1 cellular context compared by ENCODE assay signal in the genomic region with DNA sequence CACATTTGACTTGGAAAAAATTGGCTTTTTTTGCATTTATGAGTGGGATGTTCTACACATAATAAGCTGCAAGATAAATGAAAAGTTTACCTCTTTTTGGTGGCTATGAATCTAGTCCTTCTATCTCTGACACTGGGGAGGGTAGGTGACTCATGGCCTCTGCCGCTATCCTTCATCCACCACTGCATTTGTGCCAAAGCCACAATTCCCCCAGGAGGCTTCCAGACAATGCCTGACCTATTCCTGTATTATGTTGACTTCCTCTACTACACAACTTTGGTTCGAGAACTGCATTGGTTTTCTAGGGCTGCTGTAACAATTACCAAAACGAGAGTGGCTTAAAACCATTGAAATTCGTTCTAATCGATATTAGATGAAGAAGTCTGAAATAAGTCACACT.
TF ChIP-seq lines count a peak whose summit lies in the region.

No MANE protein-coding gene starts in this region.

TF ChIP-seq in GM23338, 12 proteins besides CTCF, POLR2A, EP300 and RAD21 (continued from another document):
- TF ChIP-seq, protein P1, sequence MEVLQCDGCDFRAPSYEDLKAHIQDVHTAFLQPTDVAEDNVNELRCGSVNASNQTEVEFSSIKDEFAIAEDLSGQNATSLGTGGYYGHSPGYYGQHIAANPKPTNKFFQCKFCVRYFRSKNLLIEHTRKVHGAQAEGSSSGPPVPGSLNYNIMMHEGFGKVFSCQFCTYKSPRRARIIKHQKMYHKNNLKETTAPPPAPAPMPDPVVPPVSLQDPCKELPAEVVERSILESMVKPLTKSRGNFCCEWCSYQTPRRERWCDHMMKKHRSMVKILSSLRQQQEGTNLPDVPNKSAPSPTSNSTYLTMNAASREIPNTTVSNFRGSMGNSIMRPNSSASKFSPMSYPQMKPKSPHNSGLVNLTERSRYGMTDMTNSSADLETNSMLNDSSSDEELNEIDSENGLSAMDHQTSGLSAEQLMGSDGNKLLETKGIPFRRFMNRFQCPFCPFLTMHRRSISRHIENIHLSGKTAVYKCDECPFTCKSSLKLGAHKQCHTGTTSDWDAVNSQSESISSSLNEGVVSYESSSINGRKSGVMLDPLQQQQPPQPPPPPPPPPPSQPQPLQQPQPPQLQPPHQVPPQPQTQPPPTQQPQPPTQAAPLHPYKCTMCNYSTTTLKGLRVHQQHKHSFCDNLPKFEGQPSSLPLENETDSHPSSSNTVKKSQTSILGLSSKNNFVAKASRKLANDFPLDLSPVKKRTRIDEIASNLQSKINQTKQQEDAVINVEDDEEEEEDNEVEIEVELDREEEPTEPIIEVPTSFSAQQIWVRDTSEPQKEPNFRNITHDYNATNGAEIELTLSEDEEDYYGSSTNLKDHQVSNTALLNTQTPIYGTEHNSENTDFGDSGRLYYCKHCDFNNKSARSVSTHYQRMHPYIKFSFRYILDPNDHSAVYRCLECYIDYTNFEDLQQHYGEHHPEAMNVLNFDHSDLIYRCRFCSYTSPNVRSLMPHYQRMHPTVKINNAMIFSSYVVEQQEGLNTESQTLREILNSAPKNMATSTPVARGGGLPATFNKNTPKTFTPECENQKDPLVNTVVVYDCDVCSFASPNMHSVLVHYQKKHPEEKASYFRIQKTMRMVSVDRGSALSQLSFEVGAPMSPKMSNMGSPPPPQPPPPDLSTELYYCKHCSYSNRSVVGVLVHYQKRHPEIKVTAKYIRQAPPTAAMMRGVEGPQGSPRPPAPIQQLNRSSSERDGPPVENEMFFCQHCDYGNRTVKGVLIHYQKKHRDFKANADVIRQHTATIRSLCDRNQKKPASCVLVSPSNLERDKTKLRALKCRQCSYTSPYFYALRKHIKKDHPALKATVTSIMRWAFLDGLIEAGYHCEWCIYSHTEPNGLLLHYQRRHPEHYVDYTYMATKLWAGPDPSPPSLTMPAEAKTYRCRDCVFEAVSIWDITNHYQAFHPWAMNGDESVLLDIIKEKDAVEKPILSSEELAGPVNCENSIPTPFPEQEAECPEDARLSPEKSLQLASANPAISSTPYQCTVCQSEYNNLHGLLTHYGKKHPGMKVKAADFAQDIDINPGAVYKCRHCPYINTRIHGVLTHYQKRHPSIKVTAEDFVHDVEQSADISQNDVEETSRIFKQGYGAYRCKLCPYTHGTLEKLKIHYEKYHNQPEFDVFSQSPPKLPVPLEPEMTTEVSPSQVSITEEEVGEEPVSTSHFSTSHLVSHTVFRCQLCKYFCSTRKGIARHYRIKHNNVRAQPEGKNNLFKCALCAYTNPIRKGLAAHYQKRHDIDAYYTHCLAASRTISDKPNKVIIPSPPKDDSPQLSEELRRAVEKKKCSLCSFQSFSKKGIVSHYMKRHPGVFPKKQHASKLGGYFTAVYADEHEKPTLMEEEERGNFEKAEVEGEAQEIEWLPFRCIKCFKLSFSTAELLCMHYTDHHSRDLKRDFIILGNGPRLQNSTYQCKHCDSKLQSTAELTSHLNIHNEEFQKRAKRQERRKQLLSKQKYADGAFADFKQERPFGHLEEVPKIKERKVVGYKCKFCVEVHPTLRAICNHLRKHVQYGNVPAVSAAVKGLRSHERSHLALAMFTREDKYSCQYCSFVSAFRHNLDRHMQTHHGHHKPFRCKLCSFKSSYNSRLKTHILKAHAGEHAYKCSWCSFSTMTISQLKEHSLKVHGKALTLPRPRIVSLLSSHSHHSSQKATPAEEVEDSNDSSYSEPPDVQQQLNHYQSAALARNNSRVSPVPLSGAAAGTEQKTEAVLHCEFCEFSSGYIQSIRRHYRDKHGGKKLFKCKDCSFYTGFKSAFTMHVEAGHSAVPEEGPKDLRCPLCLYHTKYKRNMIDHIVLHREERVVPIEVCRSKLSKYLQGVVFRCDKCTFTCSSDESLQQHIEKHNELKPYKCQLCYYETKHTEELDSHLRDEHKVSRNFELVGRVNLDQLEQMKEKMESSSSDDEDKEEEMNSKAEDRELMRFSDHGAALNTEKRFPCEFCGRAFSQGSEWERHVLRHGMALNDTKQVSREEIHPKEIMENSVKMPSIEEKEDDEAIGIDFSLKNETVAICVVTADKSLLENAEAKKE (CRISPR knock-in tag; IDR thresholded peaks at IDR 0.05), result no peak
- TF ChIP-seq STAT1 (IDR thresholded peaks at IDR 0.05; ENCODE audit: unreplicated experiment), result no peak
